ENCODE assay signal across 17 cellular contexts in the genomic region with DNA sequence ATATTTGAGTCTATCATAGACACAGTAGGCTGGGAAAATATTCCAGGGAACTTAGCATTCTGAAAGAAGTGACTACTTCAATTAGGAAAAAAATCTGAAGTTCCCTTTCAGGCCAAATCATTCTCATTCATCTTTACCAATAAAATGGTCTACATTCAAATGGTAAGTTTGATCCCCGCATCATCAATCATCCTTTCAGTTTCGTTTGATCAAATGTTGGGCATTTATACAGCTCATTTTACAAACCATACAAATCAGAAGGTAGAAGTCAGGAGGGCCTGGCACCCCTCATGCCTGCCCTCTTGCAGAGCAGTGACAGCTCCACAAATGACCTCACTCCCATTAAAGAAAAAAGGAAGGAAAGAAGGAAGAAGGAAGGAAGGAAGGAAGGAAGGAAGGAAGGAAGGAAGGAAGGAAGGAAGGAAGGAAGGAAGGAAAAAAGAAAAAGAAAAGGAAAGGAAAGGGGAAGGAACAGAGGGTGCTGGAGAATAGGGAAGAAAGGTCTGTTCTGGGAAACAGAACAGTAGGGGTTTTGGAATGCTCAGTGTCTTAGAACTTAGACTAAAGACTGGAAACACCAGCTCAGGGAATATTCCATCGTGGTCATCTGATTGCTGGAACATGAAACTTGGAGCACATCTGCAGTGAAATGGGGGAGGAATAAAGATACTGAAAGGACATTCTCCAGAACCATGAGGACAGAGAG.
DNase-seq lines count a peak whose midpoint lies in the region; TF ChIP-seq lines count a peak whose summit lies in the region.
"Had no signal": no experiment of that assay in that cellular context is flagged by ENCODE, and none has a peak within 500 bp of the region (broad histone marks: within the 10 kb centered on the region; RNA-seq: fewer than 3 reads in every experiment).

No MANE protein-coding gene starts in this region.

- no peak overlapping the region for H3K9ac ChIP-seq in skeletal muscle tissue (ENCODE audit: low read depth in 1 of 3, low read length in 3 of 3)
- H3K9ac ChIP-seq: parathyroid adenoma had no signal

- POLR2A ChIA-PET in activated CD4-positive, alpha-beta memory T cell treated with anti-CD3 and anti-CD28 coated beads for 36 hours (lab: Charles Lee) = interaction anchor here (1.0 to 1.5 kb wide), 2 partner anchors 10 to 51 kb away, joined by 5 to 6 read pairs; no protein-coding TSS in a partner anchor
- POLR2A ChIA-PET in activated CD4-positive, alpha-beta memory T cell treated with anti-CD3 and anti-CD28 coated beads, Interleukin-2, amount 10 ng/mL, durations not matched to agents 7 days and 5 days (lab: Charles Lee) = interaction anchor here (0.7 kb wide), 1 partner anchor 10 kb away, joined by 3 read pairs; no protein-coding TSS in a partner anchor
- POLR2A ChIA-PET in PC-9 (lab: Charles Lee; ENCODE audit: unreplicated experiment) = interaction anchor here (0.6 kb wide), 1 partner anchor 10 kb away, joined by 23 read pairs; no protein-coding TSS in a partner anchor

- H3K9me3 ChIP-seq in PC-9 (ENCODE audit: insufficient read depth, low read depth) (no peaks in the 10 kb centered on the region; the same call in 1 of the 2 replicates), esophagus muscularis mucosa (no peaks in the 10 kb centered on the region), skeletal muscle tissue (ENCODE audit: control insufficient read depth in 3 of 3, low read length in 3 of 3) (no peaks in the 10 kb centered on the region)
- H3K9me3 ChIP-seq: SJSA1, upper lobe of left lung had no signal

- 81% methylated on average over 3 of the region's 3 CpGs for WGBS in esophagus muscularis mucosa

- no peak overlapping the region for H2AFZ ChIP-seq in PC-9
- H2AFZ ChIP-seq: parathyroid adenoma had no signal

- H3K4me1 Mint-ChIP-seq in activated CD4-positive, alpha-beta memory T cell treated with anti-CD3 and anti-CD28 coated beads for 36 hours (ENCODE audit: low read depth) = peaks cover 60% of the 10 kb centered on the region
- H3K4me1 Mint-ChIP-seq in activated CD4-positive, alpha-beta memory T cell treated with anti-CD3 and anti-CD28 coated beads, Interleukin-2, amount 10 ng/mL, durations not matched to agents 7 days and 5 days = peaks cover 49% of the 10 kb centered on the region

- intact Hi-C loops in activated CD4-positive, alpha-beta memory T cell treated with anti-CD3 and anti-CD28 coated beads for 36 hours (cut with micrococcal nuclease) = loop anchor here (5.0 kb wide), 4 partner anchors 38 to 498 kb away; partner anchors contain the start of gene FAM43A
- intact Hi-C loops in PC-9 (cut with micrococcal nuclease; ENCODE audit: unreplicated experiment) (loop anchor here (5.0 kb wide), 2 partner anchors 153 to 513 kb away; partner anchors contain the start of gene LSG1), esophagus muscularis mucosa (cut with DNase I) (no loop called here)

- H3K27ac ChIP-seq in PC-9 (peak overlapping the region; percentile 65), esophagus muscularis mucosa (replicated peaks in 1 of 4) (peak overlapping the region in 3 of 4 donors; percentile 15 to 60 (median 35)), skeletal muscle tissue (ENCODE audit: low read depth, low read length) (peak overlapping the region; percentile 23)
- H3K27ac ChIP-seq: C4-2B, parathyroid adenoma, SJSA1 had no signal

- no peaks in the 10 kb centered on the region for H3K36me3 Mint-ChIP-seq in activated CD4-positive, alpha-beta memory T cell treated with anti-CD3 and anti-CD28 coated beads for 36 hours
- no peaks in the 10 kb centered on the region for H3K36me3 Mint-ChIP-seq in activated CD4-positive, alpha-beta memory T cell treated with anti-CD3 and anti-CD28 coated beads, Interleukin-2, amount 10 ng/mL, durations not matched to agents 7 days and 5 days (ENCODE audit: low read depth)

- no TSS peak for BruUV-seq in PC-9 (replicated peaks; lab: Mats Ljungman, UMichigan)

- no peak for TF ChIP-seq EP300 in esophagus muscularis mucosa (IDR thresholded peaks at IDR 0.05)

- no peaks in the 10 kb centered on the region for H3K79me2 ChIP-seq in PC-9 (ENCODE audit: low read depth)

- no peak for TF ChIP-seq CTCF in PC-9 (conservative IDR thresholded peaks at IDR 0.05)
- TF ChIP-seq CTCF in esophagus muscularis mucosa (IDR thresholded peaks at IDR 0.05) = no peak

- CTCF ChIA-PET in activated CD4-positive, alpha-beta memory T cell treated with anti-CD3 and anti-CD28 coated beads for 36 hours (lab: Charles Lee) = interaction anchor here (0.6 to 0.7 kb wide), 2 partner anchors 26 to 51 kb away, joined by 3 to 4 read pairs; no protein-coding TSS in a partner anchor
- CTCF ChIA-PET in activated CD4-positive, alpha-beta memory T cell treated with anti-CD3 and anti-CD28 coated beads, Interleukin-2, amount 10 ng/mL, durations not matched to agents 7 days and 5 days (lab: Charles Lee) = interaction anchor here (0.7 kb wide), 1 partner anchor 1158 kb away, joined by 7 read pairs; no protein-coding TSS in a partner anchor
- CTCF ChIA-PET in PC-9 (lab: Charles Lee) = interaction anchor here (0.8 kb wide), 1 partner anchor 21 kb away, joined by 19 read pairs; no protein-coding TSS in a partner anchor

- H3K27ac Mint-ChIP-seq in activated CD4-positive, alpha-beta memory T cell treated with anti-CD3 and anti-CD28 coated beads for 36 hours = peak overlapping the region; percentile 9
- H3K27ac Mint-ChIP-seq in activated CD4-positive, alpha-beta memory T cell treated with anti-CD3 and anti-CD28 coated beads, Interleukin-2, amount 10 ng/mL, durations not matched to agents 7 days and 5 days = no peak overlapping the region

- H3F3A ChIP-seq in PC-9 (ENCODE audit: insufficient read depth, low read depth) = peaks cover 12% of the 10 kb centered on the region

- no peak for DNase-seq in activated CD4-positive, alpha-beta memory T cell treated with anti-CD3 and anti-CD28 coated beads for 36 hours
- DNase-seq in activated CD4-positive, alpha-beta memory T cell treated with anti-CD3 and anti-CD28 coated beads, Interleukin-2, amount 10 ng/mL, durations not matched to agents 7 days and 5 days = no peak
- DNase-seq in PC-9 (no peak), esophagus muscularis mucosa (ENCODE audit: extremely low spot score) (no peak), SW480 (ENCODE audit: low spot score) (no peak), glomerular visceral epithelial cell (ENCODE audit: extremely low spot score) (no peak), NCI-H2227 treated with DMSO at 0.1 percent for 48 hours (lab: John Stamatoyannopoulos, UW) (no peak)
- DNase-seq: activated CD4-positive, CD25-positive, alpha-beta regulatory T cell treated with anti-CD3 and anti-CD28 coated beads, Interleukin-2, amount 50 U/mL, for 72 hours; activated T-cell treated with anti-CD3 and anti-CD28 coated beads for 4 hours; effector memory CD4-positive, alpha-beta T cell; foreskin melanocyte; T-helper 9 cell had no signal

- H3K27me3 ChIP-seq in PC-9 (ENCODE audit: insufficient read depth, low read depth) = no peaks in the 10 kb centered on the region
- H3K27me3 ChIP-seq in esophagus muscularis mucosa = no peaks in the 10 kb centered on the region
- H3K27me3 ChIP-seq in skeletal muscle tissue (ENCODE audit: control insufficient read depth in 3 of 3, insufficient read depth in 3 of 3, low read length in 3 of 3) = no peaks in the 10 kb centered on the region
- H3K27me3 ChIP-seq: SJSA1, upper lobe of left lung had no signal

- H4K20me1 ChIP-seq in PC-9 (ENCODE audit: insufficient read depth) = no peaks in the 10 kb centered on the region

- peaks cover 23% of the 10 kb centered on the region for H3K4me1 ChIP-seq in PC-9 (replicated peaks; ENCODE audit: insufficient read depth)
- H3K4me1 ChIP-seq in esophagus muscularis mucosa = peaks cover 41 to 84% (median 78%) of the 10 kb centered on the region in 4 donors
- H3K4me1 ChIP-seq in skeletal muscle tissue (ENCODE audit: control insufficient read depth in 3 of 3, insufficient read depth in 3 of 3, low read length in 3 of 3) = peaks cover 19 to 36% (median 36%) of the 10 kb centered on the region in 3 donors

- H3K4me3 ChIP-seq in PC-9 (no peak overlapping the region), esophagus muscularis mucosa (no peak overlapping the region), skeletal muscle tissue (ENCODE audit: low read length in 3 of 3) (no peak overlapping the region)
- H3K4me3 ChIP-seq: SJSA1, upper lobe of left lung had no signal

- H3K36me3 ChIP-seq in PC-9 (ENCODE audit: low read depth) (no peaks in the 10 kb centered on the region), esophagus muscularis mucosa (no peaks in the 10 kb centered on the region), skeletal muscle tissue (ENCODE audit: control insufficient read depth in 3 of 3, insufficient read depth in 3 of 3, low read length in 3 of 3) (no peaks in the 10 kb centered on the region)
- H3K36me3 ChIP-seq: SJSA1, upper lobe of left lung had no signal

- peak overlapping the region; percentile 49 for H3K4me2 ChIP-seq in PC-9

- H3K9me2 ChIP-seq in PC-9 (ENCODE audit: insufficient read depth) = no peaks in the 10 kb centered on the region

- H3K27me3 Mint-ChIP-seq in activated CD4-positive, alpha-beta memory T cell treated with anti-CD3 and anti-CD28 coated beads for 36 hours = no peaks in the 10 kb centered on the region
- H3K27me3 Mint-ChIP-seq in activated CD4-positive, alpha-beta memory T cell treated with anti-CD3 and anti-CD28 coated beads, Interleukin-2, amount 10 ng/mL, durations not matched to agents 7 days and 5 days = no peaks in the 10 kb centered on the region

- H3K4me3 Mint-ChIP-seq in activated CD4-positive, alpha-beta memory T cell treated with anti-CD3 and anti-CD28 coated beads for 36 hours = no peak overlapping the region
- no peak overlapping the region for H3K4me3 Mint-ChIP-seq in activated CD4-positive, alpha-beta memory T cell treated with anti-CD3 and anti-CD28 coated beads, Interleukin-2, amount 10 ng/mL, durations not matched to agents 7 days and 5 days

- peaks cover 4% of the 10 kb centered on the region for H3K9me3 Mint-ChIP-seq in activated CD4-positive, alpha-beta memory T cell treated with anti-CD3 and anti-CD28 coated beads for 36 hours
- no peaks in the 10 kb centered on the region for H3K9me3 Mint-ChIP-seq in activated CD4-positive, alpha-beta memory T cell treated with anti-CD3 and anti-CD28 coated beads, Interleukin-2, amount 10 ng/mL, durations not matched to agents 7 days and 5 days

- TF ChIP-seq POLR2A in esophagus muscularis mucosa (IDR thresholded peaks at IDR 0.05; ENCODE audit: low read depth) = no peak
